In the genomic region with DNA sequence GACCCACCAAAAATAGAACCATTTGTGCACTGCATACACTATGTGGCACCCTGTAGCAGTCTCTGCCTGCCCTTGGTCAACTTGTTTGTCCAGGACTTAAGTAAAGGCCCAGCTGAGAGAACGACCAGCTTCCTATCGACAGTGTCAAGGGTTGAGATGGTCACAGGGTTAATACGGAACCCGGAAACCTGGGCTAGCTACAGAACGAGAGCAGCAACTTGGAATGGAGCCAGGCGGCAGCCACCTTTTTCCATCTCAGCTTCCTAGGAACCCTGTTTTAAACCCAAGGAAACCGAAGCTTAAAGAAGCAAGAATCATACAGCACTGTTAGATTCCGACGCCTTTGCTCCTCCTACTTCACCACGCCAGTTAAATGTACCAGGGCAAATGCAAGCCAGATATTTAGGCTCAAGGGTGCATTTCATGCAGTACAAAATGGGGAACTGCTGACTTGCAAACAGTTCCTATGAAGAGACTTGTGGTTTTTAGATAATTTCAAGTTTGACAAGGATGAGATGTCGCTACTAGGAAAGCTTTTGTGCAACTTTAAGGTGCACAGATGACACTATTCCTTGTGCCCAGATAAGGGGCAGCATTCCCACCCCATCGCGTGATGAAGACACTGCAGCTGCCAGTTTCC, we compare ENCODE assay signal across 14 cellular contexts. TPM values are rescaled to one million over a fixed set of nuclear protein-coding genes. Genes with fewer than 3 reads are reported as not detected.
DNase-seq lines count a peak whose midpoint lies in the region; ATAC-seq and TF ChIP-seq lines count a peak whose summit lies in the region.
"Had no signal": no experiment of that assay in that cellular context is flagged by ENCODE, and none has a peak within 500 bp of the region (broad histone marks: within the 10 kb centered on the region; RNA-seq: fewer than 3 reads in every experiment).

No MANE protein-coding gene starts in this region.

- no peaks in the 10 kb centered on the region for H4K20me1 ChIP-seq in OCI-LY1 (ENCODE audit: insufficient read depth, low read length)

- H3K4me1 Mint-ChIP-seq in MCF 10A (ENCODE audit: insufficient read depth, unreplicated experiment), result no peaks in the 10 kb centered on the region

- no peaks in the 10 kb centered on the region for H3K79me2 ChIP-seq in OCI-LY1 (ENCODE audit: insufficient read depth, low read length)
- H3K79me2 ChIP-seq: parathyroid adenoma had no signal

- DNase-seq in Right ventricle myocardium inferior (ENCODE audit: missing footprints) (peak; percentile 25), cardiac septum (ENCODE audit: low spot score) (no peak), esophagus squamous epithelium (lab: John Stamatoyannopoulos, UW) (no peak), upper lobe of right lung (no peak), iPS-NIHi11 (ENCODE audit: low spot score) (no peak), germinal center (ENCODE audit: low spot score) (no peak), MCF 10A (ENCODE audit: unreplicated experiment) (no peak)
- DNase-seq: activated naive CD4-positive, alpha-beta T cell treated with anti-CD3 and anti-CD28 coated beads for 36 hours; brain microvascular endothelial cell; NCI-H1092; SK-N-SH had no signal

- peak overlapping the region; percentile 39; the same call in 1 of the 2 replicates for H3K9ac ChIP-seq in OCI-LY1 (ENCODE audit: low read length)
- H3K9ac ChIP-seq: parathyroid adenoma, SK-N-SH had no signal

- 59 to 67% methylated on average over 12 to 13 of the region's 13 CpGs for WGBS in esophagus squamous epithelium, 2 donors

- no peak overlapping the region for H2AFZ ChIP-seq in OCI-LY1 (ENCODE audit: low read length)
- H2AFZ ChIP-seq: parathyroid adenoma had no signal

- TF ChIP-seq CTCF in OCI-LY1 (IDR thresholded peaks at IDR 0.05; ENCODE audit: low read length), result no peak
- no peak for TF ChIP-seq CTCF in esophagus squamous epithelium (IDR thresholded peaks at IDR 0.05)
- no peak for TF ChIP-seq CTCF in upper lobe of right lung (IDR thresholded peaks at IDR 0.05)
- no peak for TF ChIP-seq CTCF in MCF 10A (IDR thresholded peaks at IDR 0.05; ENCODE audit: unreplicated experiment)

- ATAC-seq in Right ventricle myocardium inferior (no peak), upper lobe of right lung (peak; percentile 43)
- ATAC-seq: mucosa of descending colon had no signal

- POLR2A ChIA-PET in MCF 10A (lab: Yijun Ruan, JAX), result interaction anchor here (0.6 to 1.5 kb wide), 3 partner anchors 13 to 313 kb away, joined by 3 to 5 read pairs (median 3); no protein-coding TSS in a partner anchor

- H3K9me3 ChIP-seq in OCI-LY1 (ENCODE audit: low read length) (no peaks in the 10 kb centered on the region), esophagus squamous epithelium (no peaks in the 10 kb centered on the region), upper lobe of right lung (no peaks in the 10 kb centered on the region)
- H3K9me3 ChIP-seq: mucosa of descending colon, SK-N-SH had no signal

- H3K4me3 ChIP-seq in OCI-LY1 (ENCODE audit: low read depth, low read length, poor library complexity, severe bottlenecking) (peak overlapping the region; percentile 3), esophagus squamous epithelium (no peak overlapping the region), upper lobe of right lung (no peak overlapping the region)
- H3K4me3 ChIP-seq: mucosa of descending colon had no signal

- H3K27me3 ChIP-seq in OCI-LY1 (ENCODE audit: insufficient read depth, low read length) (no peaks in the 10 kb centered on the region), esophagus squamous epithelium (no peaks in the 10 kb centered on the region), upper lobe of right lung (no peaks in the 10 kb centered on the region)
- H3K27me3 ChIP-seq: brain microvascular endothelial cell had no signal

- no peaks in the 10 kb centered on the region for H3K27me3 Mint-ChIP-seq in MCF 10A (ENCODE audit: insufficient read depth, unreplicated experiment)

- H3K36me3 ChIP-seq in OCI-LY1 (ENCODE audit: insufficient read depth, low read length) (peaks cover 6% of the 10 kb centered on the region; the same call in 1 of the 2 replicates), esophagus squamous epithelium (peaks cover 12 to 80% (median 17%) of the 10 kb centered on the region in 3 donors), upper lobe of right lung (peaks cover 60% of the 10 kb centered on the region)

- no peak overlapping the region for H3K4me3 Mint-ChIP-seq in MCF 10A (ENCODE audit: unreplicated experiment)
- H3K4me3 Mint-ChIP-seq: activated naive CD4-positive, alpha-beta T cell treated with anti-CD3 and anti-CD28 coated beads for 36 hours had no signal

- no peaks in the 10 kb centered on the region for H3K9me3 Mint-ChIP-seq in MCF 10A (ENCODE audit: unreplicated experiment)
- H3K9me3 Mint-ChIP-seq: activated naive CD4-positive, alpha-beta T cell treated with anti-CD3 and anti-CD28 coated beads for 36 hours had no signal

- no peak overlapping the region for H3K27ac Mint-ChIP-seq in MCF 10A (ENCODE audit: low read depth, unreplicated experiment)
- H3K27ac Mint-ChIP-seq: activated naive CD4-positive, alpha-beta T cell treated with anti-CD3 and anti-CD28 coated beads for 36 hours had no signal

- no TSS peak for BruUV-seq in MCF 10A (replicated peaks; lab: Mats Ljungman, UMichigan)

- H3K4me2 ChIP-seq in OCI-LY1 (ENCODE audit: low read length), result peak overlapping the region; percentile 39
- H3K4me2 ChIP-seq: SK-N-SH had no signal

- no peaks in the 10 kb centered on the region for H3K9me2 ChIP-seq in OCI-LY1 (ENCODE audit: low read depth, low read length)
- H3K9me2 ChIP-seq: SK-N-SH had no signal

- H3K27ac ChIP-seq in OCI-LY1 (ENCODE audit: low read depth, low read length, poor library complexity, severe bottlenecking), result peak overlapping the region; percentile 89
- H3K27ac ChIP-seq in esophagus squamous epithelium, result peak overlapping the region in 3 of 4 donors; percentile 15 to 71 (median 71)
- no peak overlapping the region for H3K27ac ChIP-seq in upper lobe of right lung
- H3K27ac ChIP-seq: brain microvascular endothelial cell, parathyroid adenoma had no signal

- peaks cover 57% of the 10 kb centered on the region for H3K36me3 Mint-ChIP-seq in MCF 10A (ENCODE audit: insufficient read depth, unreplicated experiment)

- no peak for TF ChIP-seq POLR2A in esophagus squamous epithelium (IDR thresholded peaks at IDR 0.05)

- intact Hi-C loops in Right ventricle myocardium inferior (cut with DNase I) (no loop called here), cardiac septum (cut with DNase I) (no loop called here), esophagus squamous epithelium (cut with DNase I) (no loop called here), upper lobe of right lung (cut with DNase I) (no loop called here), MCF 10A (cut with micrococcal nuclease) (no loop called here)

- H3K4me1 ChIP-seq in OCI-LY1 (ENCODE audit: insufficient read depth, low read length, severe bottlenecking) (peaks cover 35% of the 10 kb centered on the region), esophagus squamous epithelium (peaks cover 15 to 90% (median 36%) of the 10 kb centered on the region in 3 donors), upper lobe of right lung (no peaks in the 10 kb centered on the region)
- H3K4me1 ChIP-seq: parathyroid adenoma had no signal

- CTCF ChIA-PET in MCF 10A (lab: Yijun Ruan, JAX), result interaction anchor here (0.6 to 2.2 kb wide), 2 partner anchors 13 to 306 kb away, joined by 3 to 7 read pairs; no protein-coding TSS in a partner anchor

- H3F3A ChIP-seq in OCI-LY1 (ENCODE audit: insufficient read depth, low read length), result no peaks in the 10 kb centered on the region

RNA-seq across cellular contexts. Expression of gene SLC66A1, which starts 35.5 kb away (rescaled TPM):
- total RNA-seq in Right ventricle myocardium inferior (7.0 TPM), cardiac septum (7.5 TPM), esophagus squamous epithelium (10 to 100 TPM in 2 of 4 donors, 1 to 10 TPM in 2; 6.8 to 14.3 (median 10.3) TPM), upper lobe of right lung (20.9 TPM), MCF 10A (2022) (16.2 and 20.2 TPM in 2 replicates)

RNA-seq across cellular contexts. Expression of gene AKR7A2, which starts 35.7 kb away (rescaled TPM):
- total RNA-seq in Right ventricle myocardium inferior (45.2 TPM), cardiac septum (33.5 TPM), esophagus squamous epithelium (10 to 100 TPM; 57.7 to 93.4 (median 70.3) TPM), upper lobe of right lung (39.1 TPM), MCF 10A (2022) (26.7 and 28.7 TPM in 2 replicates)

RNA-seq across cellular contexts. Expression of gene AKR7A3, which starts 59.1 kb away (rescaled TPM):
- total RNA-seq in Right ventricle myocardium inferior (not detected), cardiac septum (0.32 TPM), esophagus squamous epithelium (1 to 10 TPM in 3 of 4 donors, under 1 TPM in 1; 0.50 to 2.4 (median 2.0) TPM), upper lobe of right lung (0.43 TPM), MCF 10A (2022) (0.40 and 0.69 TPM in 2 replicates)
